Comparison of ENCODE assay signal across 1 cellular context in genomic region chr22:46035742-46036557, GRCh38.
TF ChIP-seq lines count a peak whose summit lies in the region.

No MANE protein-coding gene starts in this region.

TF ChIP-seq in K562, 482 proteins besides CTCF, POLR2A, EP300 and RAD21 (continued from another document and continues in another):
- TF ChIP-seq GMEB1 (CRISPR knock-in tag; IDR thresholded peaks at IDR 0.05) (peak; percentile 62), TFAP4 (CRISPR knock-in tag; IDR thresholded peaks at IDR 0.05; ENCODE audit: borderline replicate concordance) (peak; percentile 89), PHB2 (IDR thresholded peaks at IDR 0.05; ENCODE audit: low read depth) (no peak), POLR3A (IDR thresholded peaks at IDR 0.05; ENCODE audit: borderline replicate concordance, extremely low read depth, insufficient read depth, insufficient read length) (no peak), JUN (IDR thresholded peaks at IDR 0.05; ENCODE audit: borderline replicate concordance, low read depth, low read length) (no peak), JUN (CRISPR knock-in tag; IDR thresholded peaks at IDR 0.05; ENCODE audit: borderline replicate concordance) (no peak), SMARCA5 (IDR thresholded peaks at IDR 0.05) (no peak), RBM34 (IDR thresholded peaks at IDR 0.05; ENCODE audit: borderline replicate concordance, insufficient read depth, low read length) (0 out of 2 replicates have a peak, but pooled peaks have one; percentile 45), CCNT2 (IDR thresholded peaks at IDR 0.05; ENCODE audit: borderline replicate concordance, extremely low read depth, insufficient read length, low read depth, low read length) (peak; percentile 45), ZBTB34 (CRISPR knock-in tag; IDR thresholded peaks at IDR 0.05) (no peak), IRF9 (tag; IDR thresholded peaks at IDR 0.05) (no peak), ATF1 (CRISPR knock-in tag; IDR thresholded peaks at IDR 0.05) (peak; percentile 75), ATF1 (tag; IDR thresholded peaks at IDR 0.05) (peak; percentile 96), SAP30 (IDR thresholded peaks at IDR 0.05; ENCODE audit: borderline replicate concordance, insufficient read depth, low read depth, low read length, poor library complexity, severe bottlenecking) (peak; percentile 54), UBTF (IDR thresholded peaks at IDR 0.05; ENCODE audit: borderline replicate concordance in 1 of 2, low read depth in 2 of 2, low read length in 2 of 2) (no peak), PYGO2 (tag; IDR thresholded peaks at IDR 0.05) (no peak), MGA (IDR thresholded peaks at IDR 0.05) (no peak), DDX20 (tag; IDR thresholded peaks at IDR 0.05; ENCODE audit: low read depth) (no peak), ZNF124 (CRISPR knock-in tag; IDR thresholded peaks at IDR 0.05) (no peak), NONO (IDR thresholded peaks at IDR 0.05; ENCODE audit: low read depth in 2 of 2, low read length in 1 of 2) (0 out of 4 replicates have a peak, but pooled peaks of 1 of the 2 experiments have one; percentile 38), CTBP1 (IDR thresholded peaks at IDR 0.05; ENCODE audit: borderline replicate concordance) (0 out of 2 replicates have a peak, but pooled peaks have one; percentile 40), SIN3B (IDR thresholded peaks at IDR 0.05; ENCODE audit: low read depth) (peak; percentile 62; the same call in 1 of the 2 replicates), HDAC1 (IDR thresholded peaks at IDR 0.05) (peak in 1 of 2 experiments; percentile 59; a peak in 2 of 4 replicates), GTF2A2 (tag; IDR thresholded peaks at IDR 0.05) (no peak), HNRNPUL1 (IDR thresholded peaks at IDR 0.05; ENCODE audit: low read length) (no peak), CSDE1 (IDR thresholded peaks at IDR 0.05) (no peak), POLR2AphosphoS2 (IDR thresholded peaks at IDR 0.05; ENCODE audit: low read length) (no peak), IRF1 (CRISPR knock-in tag; IDR thresholded peaks at IDR 0.05; ENCODE audit: borderline replicate concordance) (no peak), ZBTB7A (IDR thresholded peaks at IDR 0.05; ENCODE audit: borderline replicate concordance, control insufficient read depth, low read depth, low read length) (no peak), ZNF408 (CRISPR knock-in tag; IDR thresholded peaks at IDR 0.05; ENCODE audit: low read depth) (no peak), PTBP1 (IDR thresholded peaks at IDR 0.05; ENCODE audit: low read depth, low read length) (no peak), U2AF2 (optimal IDR thresholded peaks at IDR 0.05; ENCODE audit: low read depth, low read length) (no peak), ZNF143 (CRISPR knock-in tag; IDR thresholded peaks at IDR 0.05) (0 out of 2 replicates have a peak, but pooled peaks have one; percentile 18), KLF1 (tag; IDR thresholded peaks at IDR 0.05) (0 out of 2 replicates have a peak, but pooled peaks have one; percentile 27), L3MBTL2 (IDR thresholded peaks at IDR 0.05) (no peak), PML (IDR thresholded peaks at IDR 0.05; ENCODE audit: low read length) (0 out of 2 replicates have a peak, but pooled peaks have one; percentile 27)
